30 cellular contexts compared by ENCODE assay signal in the genomic region with DNA sequence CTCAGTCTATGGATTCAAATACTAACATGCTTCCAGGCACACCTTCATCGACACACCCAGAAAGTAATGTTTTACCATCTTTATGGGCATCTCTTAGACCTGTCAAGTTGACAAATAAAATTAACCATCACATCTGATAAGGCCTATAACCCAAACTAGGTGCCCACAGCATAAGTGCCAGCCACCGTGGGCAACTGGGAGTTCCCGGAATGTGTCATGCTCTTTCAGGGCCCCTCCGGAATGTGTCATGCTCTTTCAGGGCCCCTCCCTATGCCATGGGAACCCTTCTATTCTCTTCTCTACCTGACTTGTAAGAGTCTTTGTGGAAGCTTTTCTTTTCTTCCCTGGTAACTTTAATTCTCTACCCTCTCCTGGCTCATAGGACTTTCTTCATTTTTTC. TPM values are rescaled to one million over a fixed set of nuclear protein-coding genes. Genes with fewer than 3 reads are reported as not detected.
"Had no signal": no experiment of that assay in that cellular context is flagged by ENCODE, and none has a peak within 500 bp of the region (broad histone marks: within the 10 kb centered on the region; RNA-seq: fewer than 3 reads in every experiment).

No MANE protein-coding gene starts in this region.

- H3K27ac ChIP-seq: ascending aorta, gastroesophageal sphincter, hepatocyte, skin epidermis, testis had no signal

- H3K9me3 ChIP-seq: ascending aorta, gastroesophageal sphincter, testis had no signal

- H3K36me3 ChIP-seq: ascending aorta, gastroesophageal sphincter had no signal

- H3K4me3 ChIP-seq: ascending aorta, gastroesophageal sphincter, hepatocyte, skin epidermis, testis had no signal

- H3K27ac Mint-ChIP-seq: activated naive CD4-positive, alpha-beta T cell treated with anti-CD3 and anti-CD28 coated beads for 36 hours; activated naive CD8-positive, alpha-beta T cell treated with anti-CD3 and anti-CD28 coated beads, Interleukin-2, amount 10 ng/mL, durations not matched to agents 7 days and 5 days; brain; dendritic cell treated with granulocyte-macrophage colony-stimulating factor and Interleukin-4, amounts not matched to agents 40 ng/mL and 50 ng/mL, for 4 days; memory B cell; natural killer cell; T-helper 1 cell treated with Interleukin-12 subunit alpha and Interleukin-12 subunit beta and Interleukin-4 antibody, amounts not matched to agents 30 μg/mL and 1 μg/mL, for 36 hours had no signal

- H3K36me3 Mint-ChIP-seq: activated naive CD8-positive, alpha-beta T cell treated with anti-CD3 and anti-CD28 coated beads, Interleukin-2, amount 10 ng/mL, durations not matched to agents 7 days and 5 days; brain; memory B cell; natural killer cell had no signal

- H3K27me3 ChIP-seq: ascending aorta, gastroesophageal sphincter, hepatocyte, testis had no signal

- H3K27me3 Mint-ChIP-seq: activated naive CD8-positive, alpha-beta T cell treated with anti-CD3 and anti-CD28 coated beads, Interleukin-2, amount 10 ng/mL, durations not matched to agents 7 days and 5 days; dendritic cell treated with granulocyte-macrophage colony-stimulating factor and Interleukin-4, amounts not matched to agents 40 ng/mL and 50 ng/mL, for 4 days; memory B cell had no signal

- H3K4me2 ChIP-seq: hepatocyte had no signal

- ATAC-seq: gastroesophageal sphincter; natural killer cell; sciatic nerve; stimulated activated naive CD8-positive, alpha-beta T cell treated with anti-CD3 and anti-CD28 coated beads, Interleukin-15, Interleukin-2, amounts not matched to agents 100 U/mL and 50 U/mL, for 24 hours had no signal

- H3K4me1 Mint-ChIP-seq: activated naive CD8-positive, alpha-beta T cell treated with anti-CD3 and anti-CD28 coated beads, Interleukin-2, amount 10 ng/mL, durations not matched to agents 7 days and 5 days; brain; memory B cell; natural killer cell had no signal

- H3K4me3 Mint-ChIP-seq: activated naive CD4-positive, alpha-beta T cell treated with anti-CD3 and anti-CD28 coated beads for 36 hours; activated naive CD8-positive, alpha-beta T cell treated with anti-CD3 and anti-CD28 coated beads, Interleukin-2, amount 10 ng/mL, durations not matched to agents 7 days and 5 days; brain; dendritic cell treated with granulocyte-macrophage colony-stimulating factor and Interleukin-4, amounts not matched to agents 40 ng/mL and 50 ng/mL, for 4 days; memory B cell; natural killer cell; T-helper 1 cell treated with Interleukin-12 subunit alpha and Interleukin-12 subunit beta and Interleukin-4 antibody, amounts not matched to agents 30 μg/mL and 1 μg/mL, for 36 hours had no signal

- DNase-seq: activated CD4-positive, alpha-beta T cell treated with anti-CD3 and anti-CD28 coated beads for 4 hours; activated CD4-positive, alpha-beta T cell treated with anti-CD3 and anti-CD28 coated beads, Interleukin-2, amount 50 U/mL, for 4 hours; activated effector memory CD4-positive, alpha-beta T cell treated with anti-CD3 and anti-CD28 coated beads, Interleukin-2, amount 50 U/mL, for 16 hours; activated naive CD4-positive, alpha-beta T cell treated with anti-CD3 and anti-CD28 coated beads for 36 hours; activated naive CD8-positive, alpha-beta T cell treated with anti-CD3 and anti-CD28 coated beads, Interleukin-2, amount 10 ng/mL, durations not matched to agents 7 days and 5 days; caudate nucleus; islet precursor cell; midbrain; natural killer cell; posterior cingulate gyrus; retina; stimulated activated CD4-positive, alpha-beta T cell treated with anti-CD3 and anti-CD28 coated beads, Interleukin-12 subunit alpha, Interleukin-12 subunit beta, amount 100 ng/mL, for 4 hours; stimulated activated CD4-positive, alpha-beta T cell treated with anti-CD3 and anti-CD28 coated beads, Interleukin-4, amount 100 ng/mL, for 1 hour; stimulated activated naive CD8-positive, alpha-beta T cell treated with anti-CD3 and anti-CD28 coated beads, Interleukin-15, Interleukin-2, amounts not matched to agents 100 U/mL and 50 U/mL, for 24 hours; SW 1271; T-helper 9 cell; testis; trophoblast cell had no signal

- H3K9me3 Mint-ChIP-seq: activated naive CD4-positive, alpha-beta T cell treated with anti-CD3 and anti-CD28 coated beads for 36 hours; activated naive CD8-positive, alpha-beta T cell treated with anti-CD3 and anti-CD28 coated beads, Interleukin-2, amount 10 ng/mL, durations not matched to agents 7 days and 5 days; T-helper 1 cell treated with Interleukin-12 subunit alpha and Interleukin-12 subunit beta and Interleukin-4 antibody, amounts not matched to agents 30 μg/mL and 1 μg/mL, for 36 hours had no signal

- H3K79me2 ChIP-seq: hepatocyte had no signal

- H2AFZ ChIP-seq: hepatocyte had no signal

- H3K4me1 ChIP-seq: ascending aorta, gastroesophageal sphincter, testis had no signal

RNA-seq across cellular contexts. Expression of a gene that starts 26.6 kb away (rescaled TPM):
- total RNA-seq: activated naive CD4-positive, alpha-beta T cell treated with anti-CD3 and anti-CD28 coated beads for 36 hours; activated naive CD8-positive, alpha-beta T cell treated with anti-CD3 and anti-CD28 coated beads, Interleukin-2, amount 10 ng/mL, durations not matched to agents 7 days and 5 days; ascending aorta; epithelial cell of proximal tubule; gastroesophageal sphincter; hepatocyte; natural killer cell; osteoblast; sciatic nerve; testis had no signal

RNA-seq across cellular contexts. Expression of a gene that starts 33.2 kb away (rescaled TPM):
- total RNA-seq: activated naive CD4-positive, alpha-beta T cell treated with anti-CD3 and anti-CD28 coated beads for 36 hours; activated naive CD8-positive, alpha-beta T cell treated with anti-CD3 and anti-CD28 coated beads, Interleukin-2, amount 10 ng/mL, durations not matched to agents 7 days and 5 days; ascending aorta; epithelial cell of proximal tubule; gastroesophageal sphincter; hepatocyte; lower leg skin; natural killer cell; osteoblast; sciatic nerve; testis had no signal

RNA-seq across cellular contexts. Expression of a gene that starts 40.2 kb away (rescaled TPM):
- total RNA-seq: activated naive CD4-positive, alpha-beta T cell treated with anti-CD3 and anti-CD28 coated beads for 36 hours; activated naive CD8-positive, alpha-beta T cell treated with anti-CD3 and anti-CD28 coated beads, Interleukin-2, amount 10 ng/mL, durations not matched to agents 7 days and 5 days; ascending aorta; epithelial cell of proximal tubule; natural killer cell; osteoblast; sciatic nerve; testis had no signal
